ENCODE assay signal across 19 cellular contexts in the genomic region with DNA sequence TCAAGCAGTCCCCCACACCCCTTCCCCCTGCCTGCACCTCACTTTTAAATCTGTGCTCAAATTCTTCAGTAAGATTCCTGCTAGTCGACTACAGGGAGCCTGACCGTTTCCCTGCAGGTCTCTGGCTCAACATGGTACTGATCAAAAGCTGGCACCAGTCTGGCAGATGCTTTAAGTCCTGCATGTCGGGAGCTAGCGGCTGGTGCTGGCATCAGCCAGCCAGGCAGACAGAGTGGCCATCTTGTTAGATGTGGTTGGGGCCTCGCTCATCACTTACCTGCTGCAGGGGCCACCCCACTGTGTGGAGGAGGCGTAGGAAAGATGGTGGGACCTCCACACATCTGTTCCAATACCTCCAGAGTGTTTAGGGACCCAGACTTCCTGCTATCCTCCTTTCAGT.
A peak's percentile ranks its signal among the peaks of the same experiment; 100 is the strongest.
DNase-seq lines count a peak whose midpoint lies in the region; ATAC-seq, FAIRE-seq and TF ChIP-seq lines count a peak whose summit lies in the region.
"Had no signal": no experiment of that assay in that cellular context is flagged by ENCODE, and none has a peak within 500 bp of the region (broad histone marks: within the 10 kb centered on the region; RNA-seq: fewer than 3 reads in every experiment).

No MANE protein-coding gene starts in this region.

- POLR2A ChIA-PET in CD8-positive, alpha-beta T cell (lab: Charles Lee) = no interaction called here

- no peak overlapping the region for H3K4me3 ChIP-seq in CD8-positive, alpha-beta T cell (ENCODE audit: low read depth, low read length)
- H3K4me3 ChIP-seq in astrocyte (ENCODE audit: insufficient read depth, low read depth, low read length) = no peak overlapping the region
- H3K4me3 ChIP-seq: BLaER1 treated with 17β-estradiol and CSF1 and Interleukin-3, amounts not matched to agents 10 nM and 100 nM; cardiac muscle cell had no signal

- H3K36me3 ChIP-seq in CD8-positive, alpha-beta T cell (ENCODE audit: insufficient read depth, low read length) = no peaks in the 10 kb centered on the region
- H3K36me3 ChIP-seq in astrocyte (ENCODE audit: insufficient read depth, low read length) = no peaks in the 10 kb centered on the region
- H3K36me3 ChIP-seq: BLaER1 treated with 17β-estradiol and CSF1 and Interleukin-3, amounts not matched to agents 10 nM and 100 nM; cardiac muscle cell; SJCRH30 had no signal

- H3K4me1 ChIP-seq in CD8-positive, alpha-beta T cell (ENCODE audit: insufficient read depth, low read length) = peaks cover 14% of the 10 kb centered on the region
- peaks cover 31% of the 10 kb centered on the region for H3K4me1 ChIP-seq in astrocyte (ENCODE audit: insufficient read depth, low read length)

- no peaks in the 10 kb centered on the region for H3K27me3 Mint-ChIP-seq in CD8-positive, alpha-beta T cell (ENCODE audit: low read depth)
- H3K27me3 Mint-ChIP-seq in astrocyte (ENCODE audit: low read depth, unreplicated experiment) (peaks cover 1% of the 10 kb centered on the region), mesothelial cell of epicardium (ENCODE audit: low read depth) (no peaks in the 10 kb centered on the region), CD14-positive monocyte (ENCODE audit: low read depth in 3 of 3) (peaks cover 0 to 15% (median 8%) of the 10 kb centered on the region in 3 donors)
- H3K27me3 Mint-ChIP-seq: effector memory CD8-positive, alpha-beta T cell had no signal

- DNase-seq in CD8-positive, alpha-beta T cell = no peak
- DNase-seq in astrocyte (ENCODE audit: low read depth) (no peak), mesothelial cell of epicardium (ENCODE audit: low spot score in 2 of 2, unreplicated experiment in 2 of 2) (no peak), substantia nigra (lab: John Stamatoyannopoulos, UW) (no peak), LoVo (ENCODE audit: low spot score) (no peak), CD14-positive monocyte (ENCODE audit: low spot score) (no peak), cerebellar cortex (ENCODE audit: low spot score) (no peak)
- DNase-seq: activated CD8-positive, alpha-beta memory T cell treated with anti-CD3 and anti-CD28 coated beads, Interleukin-2, amount 50 U/mL, for 48 hours; activated naive CD4-positive, alpha-beta T cell treated with anti-CD3 and anti-CD28 coated beads for 36 hours; DMS79 treated with DMSO at 0.1 percent for 48 hours; effector memory CD8-positive, alpha-beta T cell; MM.1S; natural killer cell; NCI-H510A had no signal

- no peak overlapping the region for H3K27ac ChIP-seq in CD8-positive, alpha-beta T cell (ENCODE audit: low read depth, low read length)
- H3K27ac ChIP-seq in astrocyte (ENCODE audit: low read depth, low read length) = peak overlapping the region; percentile 98
- H3K27ac ChIP-seq in substantia nigra (ENCODE audit: low read depth, low read length, poor library complexity, severe bottlenecking) = peak overlapping the region; percentile 96
- H3K27ac ChIP-seq: BLaER1 treated with 17β-estradiol and CSF1 and Interleukin-3, amounts not matched to agents 10 nM and 100 nM had no signal

- no peak for ATAC-seq in CD8-positive, alpha-beta T cell
- no peak for ATAC-seq in GM19324 (IDR thresholded peaks at IDR 0.05; ENCODE audit: low FRiP score, unreplicated experiment)
- ATAC-seq: effector memory CD8-positive, alpha-beta T cell; natural killer cell had no signal

- peak overlapping the region; percentile 91 for H3K9ac ChIP-seq in astrocyte (ENCODE audit: low read length)

- H3K4me2 ChIP-seq in astrocyte (ENCODE audit: low read length) = no peak overlapping the region

- intact Hi-C loops in CD8-positive, alpha-beta T cell (cut with DNase I, micrococcal nuclease) = loop anchor here in 1 of 2 experiments (10.0 kb wide), 1 partner anchor 928 kb away; no protein-coding TSS in a partner anchor
- intact Hi-C loops in CD14-positive monocyte (cut with micrococcal nuclease) = loop anchor here (5.0 to 10.0 kb wide), 3 partner anchors 448 to 850 kb away; no protein-coding TSS in a partner anchor

- peak overlapping the region; percentile 11 for H3K4me3 Mint-ChIP-seq in CD8-positive, alpha-beta T cell
- H3K4me3 Mint-ChIP-seq in astrocyte (ENCODE audit: unreplicated experiment) = no peak overlapping the region
- H3K4me3 Mint-ChIP-seq in mesothelial cell of epicardium = no peak overlapping the region
- no peak overlapping the region for H3K4me3 Mint-ChIP-seq in CD14-positive monocyte
- H3K4me3 Mint-ChIP-seq: activated naive CD4-positive, alpha-beta T cell treated with anti-CD3 and anti-CD28 coated beads for 36 hours had no signal

- no peaks in the 10 kb centered on the region for H3K27me3 ChIP-seq in CD8-positive, alpha-beta T cell (ENCODE audit: insufficient read depth, low read length)
- H3K27me3 ChIP-seq in astrocyte (ENCODE audit: insufficient read depth, low read length) = no peaks in the 10 kb centered on the region
- H3K27me3 ChIP-seq: BLaER1 treated with 17β-estradiol and CSF1 and Interleukin-3, amounts not matched to agents 10 nM and 100 nM; cardiac muscle cell; SJCRH30 had no signal

- H3K36me3 Mint-ChIP-seq in CD8-positive, alpha-beta T cell = no peaks in the 10 kb centered on the region
- no peaks in the 10 kb centered on the region for H3K36me3 Mint-ChIP-seq in astrocyte (ENCODE audit: low read depth, unreplicated experiment)
- no peaks in the 10 kb centered on the region for H3K36me3 Mint-ChIP-seq in mesothelial cell of epicardium
- H3K36me3 Mint-ChIP-seq in CD14-positive monocyte = no peaks in the 10 kb centered on the region
- H3K36me3 Mint-ChIP-seq: natural killer cell had no signal

- FAIRE-seq in astrocyte (lab: Jason Lieb, UNC) = no peak
- FAIRE-seq: GM18507 had no signal

- H3K79me2 ChIP-seq in astrocyte (ENCODE audit: insufficient read depth, low read length) = no peaks in the 10 kb centered on the region

- peaks cover 16% of the 10 kb centered on the region for H3K4me1 Mint-ChIP-seq in CD8-positive, alpha-beta T cell (ENCODE audit: low read depth)
- H3K4me1 Mint-ChIP-seq in astrocyte (ENCODE audit: low read depth, unreplicated experiment) (peaks cover 23% of the 10 kb centered on the region), mesothelial cell of epicardium (peaks cover 54% of the 10 kb centered on the region), CD14-positive monocyte (peaks cover 13% of the 10 kb centered on the region)

- no peaks in the 10 kb centered on the region for H3K9me3 ChIP-seq in CD8-positive, alpha-beta T cell (ENCODE audit: low read length)
- no peaks in the 10 kb centered on the region for H3K9me3 ChIP-seq in astrocyte (ENCODE audit: insufficient read depth, low read depth, low read length)
- H3K9me3 ChIP-seq: BLaER1 treated with 17β-estradiol and CSF1 and Interleukin-3, amounts not matched to agents 10 nM and 100 nM; SJCRH30 had no signal

- H4K20me1 ChIP-seq in astrocyte (ENCODE audit: insufficient read depth, low read length) = no peaks in the 10 kb centered on the region
- H4K20me1 ChIP-seq: BLaER1 treated with 17β-estradiol and CSF1 and Interleukin-3, amounts not matched to agents 10 nM and 100 nM had no signal

- CTCF ChIA-PET in CD8-positive, alpha-beta T cell (lab: Charles Lee) = interaction anchor here (0.6 to 2.6 kb wide), 4 partner anchors 9 to 639 kb away, joined by 3 to 15 read pairs (median 3); no protein-coding TSS in a partner anchor

- no peak overlapping the region for H3K27ac Mint-ChIP-seq in CD8-positive, alpha-beta T cell
- H3K27ac Mint-ChIP-seq in astrocyte (ENCODE audit: unreplicated experiment) (peak overlapping the region; percentile 26), mesothelial cell of epicardium (peak overlapping the region; percentile 100), CD14-positive monocyte (no peak overlapping the region)
- H3K27ac Mint-ChIP-seq: activated naive CD4-positive, alpha-beta T cell treated with anti-CD3 and anti-CD28 coated beads for 36 hours; natural killer cell had no signal

- no peak for TF ChIP-seq CTCF in CD8-positive, alpha-beta T cell (IDR thresholded peaks at IDR 0.05)
- no peak for TF ChIP-seq CTCF in astrocyte (IDR thresholded peaks at IDR 0.05; ENCODE audit: insufficient read depth, low read depth, low read length)
- TF ChIP-seq CTCF in mesothelial cell of epicardium (IDR thresholded peaks at IDR 0.05; ENCODE audit: unreplicated experiment) = no peak
- no peak for TF ChIP-seq CTCF in CD14-positive monocyte (IDR thresholded peaks at IDR 0.05)

- H2AFZ ChIP-seq in astrocyte (ENCODE audit: low read depth, low read length) = peak overlapping the region; percentile 3

- no peaks in the 10 kb centered on the region for H3K9me3 Mint-ChIP-seq in CD8-positive, alpha-beta T cell
- H3K9me3 Mint-ChIP-seq in astrocyte (ENCODE audit: unreplicated experiment) (no peaks in the 10 kb centered on the region), mesothelial cell of epicardium (peaks cover 14% of the 10 kb centered on the region), CD14-positive monocyte (peaks cover 0 to 2% (median 0%) of the 10 kb centered on the region in 7 donors)
- H3K9me3 Mint-ChIP-seq: activated naive CD4-positive, alpha-beta T cell treated with anti-CD3 and anti-CD28 coated beads for 36 hours; effector memory CD8-positive, alpha-beta T cell; natural killer cell had no signal

Comparison
In these comparisons a context has a peak if more than half of its experiments do, and no peak if none do; other contexts are left out.
1. H3K27ac Mint-ChIP-seq: peak in astrocyte (single experiment) and mesothelial cell of epicardium (single experiment); none in CD8-positive, alpha-beta T cell (single experiment) and CD14-positive monocyte (0 of 7).